ENCODE assay signal across 21 cellular contexts in the genomic region with DNA sequence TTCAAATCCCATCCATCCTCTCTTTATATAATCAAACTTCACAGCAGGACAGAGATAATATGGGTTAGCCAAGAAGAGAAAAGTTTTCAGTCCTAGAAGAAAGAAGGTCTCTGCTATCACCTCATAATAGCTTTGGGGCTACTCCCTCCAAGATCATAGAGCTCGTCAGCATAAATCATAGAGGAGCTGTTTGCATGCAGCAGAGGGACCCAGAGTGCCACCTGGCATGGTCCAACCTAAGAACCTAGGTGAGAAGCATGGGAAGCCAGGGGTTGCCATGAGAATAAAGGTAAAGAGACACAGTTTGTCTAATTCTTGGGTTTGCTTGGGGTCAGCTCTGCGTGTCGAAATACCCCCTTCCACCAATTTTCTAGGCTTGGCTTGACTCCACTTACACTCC.
DNase-seq lines count a peak whose midpoint lies in the region; ATAC-seq and TF ChIP-seq lines count a peak whose summit lies in the region.
"Had no signal": no experiment of that assay in that cellular context is flagged by ENCODE, and none has a peak within 500 bp of the region (broad histone marks: within the 10 kb centered on the region; RNA-seq: fewer than 3 reads in every experiment).

No MANE protein-coding gene starts in this region.

- TF ChIP-seq CTCF in epithelial cell of proximal tubule (conservative IDR thresholded peaks at IDR 0.05; ENCODE audit: low read depth, low read length) (peak; percentile 19), GM10248 (IDR thresholded peaks at IDR 0.05; ENCODE audit: control extremely low read depth, extremely low read depth, low read depth, missing control alignments) (no peak)

- H3K4me3 ChIP-seq in epithelial cell of proximal tubule (ENCODE audit: low read depth, low read length) = no peak overlapping the region
- H3K4me3 ChIP-seq: MG63, psoas muscle had no signal

- POLR2A ChIA-PET in GM10248 (lab: Yijun Ruan, JAX) = no interaction called here
- POLR2A ChIA-PET in HEK293T (lab: Yijun Ruan, JAX) = no interaction called here

- CTCF ChIA-PET in GM10248 (lab: Yijun Ruan, JAX) (no interaction called here), HEK293T (lab: Yijun Ruan, JAX) (no interaction called here)

- peak; percentile 54 for ATAC-seq in stimulated activated naive CD8-positive, alpha-beta T cell treated with anti-CD3 and anti-CD28 coated beads, Interleukin-15, amount 100 ng/mL, for 72 hours
- ATAC-seq in stimulated activated naive CD8-positive, alpha-beta T cell treated with anti-CD3 and anti-CD28 coated beads, Interleukin-15, Interleukin-2, amounts not matched to agents 100 U/mL and 50 U/mL, for 24 hours = no peak
- ATAC-seq in GM19463 (IDR thresholded peaks at IDR 0.05; ENCODE audit: unreplicated experiment) = no peak
- ATAC-seq: activated naive CD8-positive, alpha-beta T cell treated with anti-CD3 and anti-CD28 coated beads, Interleukin-2, amount 50 U/mL, for 24 hours; psoas muscle had no signal

- peak; percentile 10 for DNase-seq in DMS 273 (lab: John Stamatoyannopoulos, UW; ENCODE audit: unreplicated experiment)
- no peak for DNase-seq in DMS 273 treated with DMSO at 0.1 percent for 48 hours (lab: John Stamatoyannopoulos, UW)
- DNase-seq in stimulated activated naive CD8-positive, alpha-beta T cell treated with anti-CD3 and anti-CD28 coated beads, Interleukin-15, amount 100 ng/mL, for 72 hours = no peak
- no peak for DNase-seq in stimulated activated naive CD8-positive, alpha-beta T cell treated with anti-CD3 and anti-CD28 coated beads, Interleukin-15, Interleukin-2, amounts not matched to agents 100 U/mL and 50 U/mL, for 24 hours
- no peak for DNase-seq in epithelial cell of proximal tubule (ENCODE audit: low read depth)
- DNase-seq in GM10248 (ENCODE audit: extremely low spot score) = no peak
- no peak for DNase-seq in HEK293T (ENCODE audit: extremely low spot score)
- DNase-seq: activated CD4-positive, CD25-positive, alpha-beta regulatory T cell; activated naive CD8-positive, alpha-beta T cell treated with anti-CD3 and anti-CD28 coated beads, Interleukin-2, amount 50 U/mL, for 24 hours; Calu3; kidney glomerular epithelial cell; MG63; NCI-H187 treated with DMSO at 0.1 percent for 48 hours; psoas muscle; SHP77; small intestine; stimulated activated CD4-positive, alpha-beta T cell treated with anti-CD3 and anti-CD28 coated beads, Interleukin-4, amount 100 ng/mL, for 4 hours had no signal

- H3K27ac Mint-ChIP-seq in stimulated activated naive CD8-positive, alpha-beta T cell treated with anti-CD3 and anti-CD28 coated beads, Interleukin-15, amount 100 ng/mL, for 72 hours = no peak overlapping the region
- H3K27ac Mint-ChIP-seq: activated naive CD8-positive, alpha-beta T cell treated with anti-CD3 and anti-CD28 coated beads, Interleukin-2, amount 50 U/mL, for 24 hours; dendritic cell treated with granulocyte-macrophage colony-stimulating factor and Interleukin-4, amounts not matched to agents 40 ng/mL and 50 ng/mL, for 4 days; T-helper 1 cell treated with Interleukin-12 subunit alpha and Interleukin-12 subunit beta and Interleukin-4 antibody, amounts not matched to agents 30 μg/mL and 1 μg/mL, for 36 hours had no signal

- H3K4me3 Mint-ChIP-seq in stimulated activated naive CD8-positive, alpha-beta T cell treated with anti-CD3 and anti-CD28 coated beads, Interleukin-15, amount 100 ng/mL, for 72 hours = no peak overlapping the region
- H3K4me3 Mint-ChIP-seq: activated naive CD8-positive, alpha-beta T cell treated with anti-CD3 and anti-CD28 coated beads, Interleukin-2, amount 50 U/mL, for 24 hours; dendritic cell treated with granulocyte-macrophage colony-stimulating factor and Interleukin-4, amounts not matched to agents 40 ng/mL and 50 ng/mL, for 4 days; neural crest cell; T-helper 1 cell treated with Interleukin-12 subunit alpha and Interleukin-12 subunit beta and Interleukin-4 antibody, amounts not matched to agents 30 μg/mL and 1 μg/mL, for 36 hours had no signal

- no peaks in the 10 kb centered on the region for H3K4me1 Mint-ChIP-seq in stimulated activated naive CD8-positive, alpha-beta T cell treated with anti-CD3 and anti-CD28 coated beads, Interleukin-15, amount 100 ng/mL, for 72 hours
- H3K4me1 Mint-ChIP-seq: activated naive CD8-positive, alpha-beta T cell treated with anti-CD3 and anti-CD28 coated beads, Interleukin-2, amount 50 U/mL, for 24 hours had no signal

- no peaks in the 10 kb centered on the region for H3K9me3 Mint-ChIP-seq in stimulated activated naive CD8-positive, alpha-beta T cell treated with anti-CD3 and anti-CD28 coated beads, Interleukin-15, amount 100 ng/mL, for 72 hours
- H3K9me3 Mint-ChIP-seq: activated naive CD8-positive, alpha-beta T cell treated with anti-CD3 and anti-CD28 coated beads, Interleukin-2, amount 50 U/mL, for 24 hours; dendritic cell treated with granulocyte-macrophage colony-stimulating factor and Interleukin-4, amounts not matched to agents 40 ng/mL and 50 ng/mL, for 4 days; neural crest cell; T-helper 1 cell treated with Interleukin-12 subunit alpha and Interleukin-12 subunit beta and Interleukin-4 antibody, amounts not matched to agents 30 μg/mL and 1 μg/mL, for 36 hours had no signal

- H3K27me3 Mint-ChIP-seq in stimulated activated naive CD8-positive, alpha-beta T cell treated with anti-CD3 and anti-CD28 coated beads, Interleukin-15, amount 100 ng/mL, for 72 hours = peaks cover 59% of the 10 kb centered on the region

TF ChIP-seq in HEK293T, 16 proteins besides CTCF, POLR2A, EP300 and RAD21:
- TF ChIP-seq, protein P1, sequence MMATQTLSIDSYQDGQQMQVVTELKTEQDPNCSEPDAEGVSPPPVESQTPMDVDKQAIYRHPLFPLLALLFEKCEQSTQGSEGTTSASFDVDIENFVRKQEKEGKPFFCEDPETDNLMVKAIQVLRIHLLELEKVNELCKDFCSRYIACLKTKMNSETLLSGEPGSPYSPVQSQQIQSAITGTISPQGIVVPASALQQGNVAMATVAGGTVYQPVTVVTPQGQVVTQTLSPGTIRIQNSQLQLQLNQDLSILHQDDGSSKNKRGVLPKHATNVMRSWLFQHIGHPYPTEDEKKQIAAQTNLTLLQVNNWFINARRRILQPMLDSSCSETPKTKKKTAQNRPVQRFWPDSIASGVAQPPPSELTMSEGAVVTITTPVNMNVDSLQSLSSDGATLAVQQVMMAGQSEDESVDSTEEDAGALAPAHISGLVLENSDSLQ (IDR thresholded peaks at IDR 0.05) = no peak
- no peak for TF ChIP-seq CTBP1 (IDR thresholded peaks at IDR 0.05; ENCODE audit: borderline replicate concordance)
- no peak for TF ChIP-seq L3MBTL2 (conservative IDR thresholded peaks at IDR 0.05)
- no peak for TF ChIP-seq TARDBP (IDR thresholded peaks at IDR 0.05)
- TF ChIP-seq BHLHE40 (IDR thresholded peaks at IDR 0.05; ENCODE audit: borderline replicate concordance) = no peak
- no peak for TF ChIP-seq SP1 (IDR thresholded peaks at IDR 0.05)
- no peak for TF ChIP-seq ZNF384 (IDR thresholded peaks at IDR 0.05)
- TF ChIP-seq FOXA1 (IDR thresholded peaks at IDR 0.05) = no peak
- no peak for TF ChIP-seq NFRKB (IDR thresholded peaks at IDR 0.05)
- TF ChIP-seq ARNT (IDR thresholded peaks at IDR 0.05) = no peak
